8 cellular contexts compared by ENCODE assay signal in the genomic region with DNA sequence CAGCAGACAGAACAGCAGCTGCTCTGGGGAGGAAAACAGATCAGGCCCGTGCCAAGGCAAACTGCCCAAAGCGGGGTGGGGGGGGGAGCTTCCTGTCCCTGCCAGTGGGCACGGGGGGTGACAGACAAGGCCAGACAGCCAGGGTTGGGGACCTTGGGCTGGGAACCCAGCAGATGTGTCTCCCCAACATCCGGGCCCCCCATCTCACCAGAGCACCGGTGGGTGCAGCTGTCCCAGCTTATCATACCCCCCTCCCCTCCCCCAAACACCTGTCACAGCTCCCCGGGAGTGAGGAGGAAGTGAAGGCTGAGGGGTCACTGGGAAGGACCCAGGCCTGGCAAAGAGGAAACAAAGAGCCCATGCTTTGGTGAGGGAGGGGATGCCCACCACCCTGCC. TPM values are rescaled to one million over a fixed set of nuclear protein-coding genes. Genes with fewer than 3 reads are reported as not detected.
DNase-seq lines count a peak whose midpoint lies in the region; ATAC-seq and TF ChIP-seq lines count a peak whose summit lies in the region.

No MANE protein-coding gene starts in this region.

- peaks cover 23% of the 10 kb centered on the region for H3K4me1 Mint-ChIP-seq in T-helper 17 cell
- peaks cover 23% of the 10 kb centered on the region for H3K4me1 Mint-ChIP-seq in endothelial cell (ENCODE audit: unreplicated experiment)
- H3K4me1 Mint-ChIP-seq in natural killer cell treated with Interleukin-12 subunit alpha and Interleukin-12 subunit beta and Interleukin-15 and Interleukin-18, amount 100 ng/mL, for 72 hours (ENCODE audit: low read depth in 2 of 2), result peaks cover 7 to 35% of the 10 kb centered on the region in 2 donors

- ATAC-seq in T-helper 17 cell (no peak), GM21529 (IDR thresholded peaks at IDR 0.05; ENCODE audit: unreplicated experiment) (no peak), GM21786 (IDR thresholded peaks at IDR 0.05; ENCODE audit: unreplicated experiment) (no peak)
- ATAC-seq in natural killer cell treated with Interleukin-12 subunit alpha and Interleukin-12 subunit beta and Interleukin-15 and Interleukin-18, amount 100 ng/mL, for 72 hours, result no peak

- TF ChIP-seq CTCF in endothelial cell (IDR thresholded peaks at IDR 0.05; ENCODE audit: unreplicated experiment), result no peak

- no peaks in the 10 kb centered on the region for H3K9me3 ChIP-seq in T-helper 17 cell (ENCODE audit: control insufficient read depth, low read length, poor library complexity, severe bottlenecking)

- H3K27me3 Mint-ChIP-seq in T-helper 17 cell (no peaks in the 10 kb centered on the region), endothelial cell (ENCODE audit: unreplicated experiment) (peaks cover 8% of the 10 kb centered on the region)
- no peaks in the 10 kb centered on the region for H3K27me3 Mint-ChIP-seq in natural killer cell treated with Interleukin-12 subunit alpha and Interleukin-12 subunit beta and Interleukin-15 and Interleukin-18, amount 100 ng/mL, for 72 hours

- H3K4me3 Mint-ChIP-seq in T-helper 17 cell (peak overlapping the region; percentile 93), endothelial cell (ENCODE audit: unreplicated experiment) (peak overlapping the region; percentile 91)
- H3K4me3 Mint-ChIP-seq in natural killer cell treated with Interleukin-12 subunit alpha and Interleukin-12 subunit beta and Interleukin-15 and Interleukin-18, amount 100 ng/mL, for 72 hours, result peak overlapping the region; percentile 86

- H3K27ac Mint-ChIP-seq in T-helper 17 cell, result peak overlapping the region; percentile 86
- no peak overlapping the region for H3K27ac Mint-ChIP-seq in endothelial cell (ENCODE audit: unreplicated experiment)
- H3K27ac Mint-ChIP-seq in natural killer cell treated with Interleukin-12 subunit alpha and Interleukin-12 subunit beta and Interleukin-15 and Interleukin-18, amount 100 ng/mL, for 72 hours, result peak overlapping the region; percentile 81 to 83

- peaks cover 2% of the 10 kb centered on the region for H3K36me3 Mint-ChIP-seq in T-helper 17 cell (ENCODE audit: low read depth)
- peaks cover 11% of the 10 kb centered on the region for H3K36me3 Mint-ChIP-seq in endothelial cell (ENCODE audit: low read depth, unreplicated experiment)
- H3K36me3 Mint-ChIP-seq in natural killer cell treated with Interleukin-12 subunit alpha and Interleukin-12 subunit beta and Interleukin-15 and Interleukin-18, amount 100 ng/mL, for 72 hours, result no peaks in the 10 kb centered on the region

- DNase-seq in DMS 273 (lab: John Stamatoyannopoulos, UW; ENCODE audit: unreplicated experiment) (peak; percentile 66), DMS 273 treated with DMSO at 0.1 percent for 48 hours (lab: John Stamatoyannopoulos, UW) (no peak), T-helper 17 cell (peak in 1 of 3 donors; percentile 26), endothelial cell (ENCODE audit: low spot score) (no peak), NCI-H2171 treated with DMSO at 0.1 percent for 48 hours (lab: John Stamatoyannopoulos, UW) (no peak)
- no peak for DNase-seq in natural killer cell treated with Interleukin-12 subunit alpha and Interleukin-12 subunit beta and Interleukin-15 and Interleukin-18, amount 100 ng/mL, for 72 hours (ENCODE audit: low spot score)

- H3K9me3 Mint-ChIP-seq in endothelial cell (ENCODE audit: unreplicated experiment), result no peaks in the 10 kb centered on the region
- no peaks in the 10 kb centered on the region for H3K9me3 Mint-ChIP-seq in natural killer cell treated with Interleukin-12 subunit alpha and Interleukin-12 subunit beta and Interleukin-15 and Interleukin-18, amount 100 ng/mL, for 72 hours

RNA-seq across cellular contexts. Expression of gene PPP1R14B, which starts 1.3 kb away (rescaled TPM):
- total RNA-seq in T-helper 17 cell, result 10 to 100 TPM; 38.7 to 48.2 TPM
- 201 TPM for total RNA-seq in endothelial cell (ENCODE audit: unreplicated experiment)
- 100 to 1,000 TPM; 130 to 236 TPM for total RNA-seq in natural killer cell treated with Interleukin-12 subunit alpha and Interleukin-12 subunit beta and Interleukin-15 and Interleukin-18, amount 100 ng/mL, for 72 hours

RNA-seq across cellular contexts. Expression of gene FKBP2, which starts 4.5 kb away (rescaled TPM):
- total RNA-seq in T-helper 17 cell (10 to 100 TPM; 27.4 to 29.1 TPM), endothelial cell (ENCODE audit: unreplicated experiment) (35.3 TPM)
- 10 to 100 TPM; 33.1 to 53.5 TPM for total RNA-seq in natural killer cell treated with Interleukin-12 subunit alpha and Interleukin-12 subunit beta and Interleukin-15 and Interleukin-18, amount 100 ng/mL, for 72 hours

RNA-seq across cellular contexts. Expression of gene PLCB3, which starts 5.9 kb away (rescaled TPM):
- total RNA-seq in T-helper 17 cell (1 to 10 TPM; 5.9 TPM), endothelial cell (ENCODE audit: unreplicated experiment) (51.0 TPM)
- 10 to 100 TPM; 13.9 to 16.4 TPM for total RNA-seq in natural killer cell treated with Interleukin-12 subunit alpha and Interleukin-12 subunit beta and Interleukin-15 and Interleukin-18, amount 100 ng/mL, for 72 hours

RNA-seq across cellular contexts. Expression of gene VEGFB, which starts 11.0 kb away (rescaled TPM):
- total RNA-seq in T-helper 17 cell (10 to 100 TPM; 44.9 to 48.3 TPM), endothelial cell (ENCODE audit: unreplicated experiment) (11.5 TPM)
- 10 to 100 TPM; 38.7 to 42.3 TPM for total RNA-seq in natural killer cell treated with Interleukin-12 subunit alpha and Interleukin-12 subunit beta and Interleukin-15 and Interleukin-18, amount 100 ng/mL, for 72 hours

RNA-seq across cellular contexts. Expression of gene DNAJC4, which starts 15.1 kb away (rescaled TPM):
- total RNA-seq in T-helper 17 cell, result 10 to 100 TPM; 29.0 to 35.0 TPM
- 38.0 TPM for total RNA-seq in endothelial cell (ENCODE audit: unreplicated experiment)
- total RNA-seq in natural killer cell treated with Interleukin-12 subunit alpha and Interleukin-12 subunit beta and Interleukin-15 and Interleukin-18, amount 100 ng/mL, for 72 hours, result 10 to 100 TPM; 31.2 to 33.0 TPM
